Comparison of ENCODE assay signal across 7 cellular contexts in genomic region chr17:66762276-66762675, GRCh38.
"Had no signal": no experiment of that assay in that cellular context is flagged by ENCODE, and none has a peak within 500 bp of the region (broad histone marks: within the 10 kb centered on the region; RNA-seq: fewer than 3 reads in every experiment).

No MANE protein-coding gene starts in this region.

- H3K27ac ChIP-seq: HL-60, KMS-11 had no signal

- H2AFZ ChIP-seq: GM23338 had no signal

- H3K9ac ChIP-seq: KMS-11 had no signal

- DNase-seq: H7, HCEC 1CT, IMR-90, KBM-7 had no signal

- H3K4me3 ChIP-seq: GM23338 had no signal

- ATAC-seq: GM23338 had no signal

- H3K4me2 ChIP-seq: GM23338, KMS-11 had no signal
